ENCODE assay signal across 31 cellular contexts in the genomic region with DNA sequence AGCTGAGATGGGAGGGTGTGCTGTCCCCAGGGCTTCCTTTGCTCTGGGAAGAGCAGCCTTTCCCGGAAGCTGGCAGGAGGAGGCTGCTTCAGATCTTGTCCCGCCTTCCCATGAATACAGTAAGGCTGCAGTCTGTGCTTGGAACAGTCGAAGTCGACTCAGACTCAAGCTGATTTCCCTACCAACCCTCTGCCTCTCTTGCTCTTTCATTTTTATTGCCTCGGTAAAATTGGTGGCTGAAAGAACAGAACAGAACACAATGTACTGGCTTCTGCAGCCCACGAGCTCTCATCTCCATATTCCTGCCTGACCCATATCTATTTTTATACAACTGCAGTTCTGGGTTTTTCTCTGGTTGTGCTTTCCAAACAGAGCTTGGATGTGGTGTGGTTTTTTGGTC.
A peak's percentile ranks its signal among the peaks of the same experiment; 100 is the strongest.
DNase-seq lines count a peak whose midpoint lies in the region; ATAC-seq, FAIRE-seq and TF ChIP-seq lines count a peak whose summit lies in the region.
"Had no signal": no experiment of that assay in that cellular context is flagged by ENCODE, and none has a peak within 500 bp of the region (broad histone marks: within the 10 kb centered on the region; RNA-seq: fewer than 3 reads in every experiment).

No MANE protein-coding gene starts in this region.

- no peak for FAIRE-seq in HepG2 (lab: Jason Lieb, UNC)
- FAIRE-seq: GM12878, kidney, pancreas had no signal

- H3K36me3 ChIP-seq in liver (ENCODE audit: control insufficient read depth in 4 of 4, insufficient read depth in 3 of 4, low read depth in 1 of 4, low read length in 3 of 4) (no peaks in the 10 kb centered on the region), HepG2 (replicated peaks in 1 of 2; ENCODE audit: control insufficient read depth in 1 of 2, insufficient read depth in 2 of 2, low read length in 2 of 2) (no peaks in the 10 kb centered on the region), smooth muscle cell (ENCODE audit: low read depth) (no peaks in the 10 kb centered on the region), Caco-2 (ENCODE audit: control insufficient read depth, insufficient read depth, low read length) (no peaks in the 10 kb centered on the region), Peyer's patch (no peaks in the 10 kb centered on the region)
- H3K36me3 ChIP-seq: pancreas, thyroid gland had no signal

- no TSS peak for BruUV-seq in HepG2 (replicated peaks; lab: Mats Ljungman, UMichigan)
- no TSS peak for BruUV-seq in Caco-2 (replicated peaks; lab: Mats Ljungman, UMichigan)

- POLR2A ChIA-PET in HepG2 (lab: Yijun Ruan, JAX) (no interaction called here), Caco-2 (lab: Charles Lee) (no interaction called here)

- no peaks in the 10 kb centered on the region for H3K36me3 Mint-ChIP-seq in Caco-2 (ENCODE audit: insufficient read depth, unreplicated experiment)
- H3K36me3 Mint-ChIP-seq: CD8-positive, alpha-beta memory T cell; naive thymus-derived CD8-positive, alpha-beta T cell had no signal

- no peak overlapping the region for H3K4me3 ChIP-seq in liver (ENCODE audit: low read depth in 1 of 3, low read length in 3 of 3)
- H3K4me3 ChIP-seq in HepG2 (replicated peaks in 1 of 3; ENCODE audit: insufficient read depth in 1 of 3, low read depth in 2 of 3, low read length in 3 of 3): no peak overlapping the region
- H3K4me3 ChIP-seq in right cardiac atrium (ENCODE audit: low read length): no peak overlapping the region
- H3K4me3 ChIP-seq in smooth muscle cell: no peak overlapping the region
- H3K4me3 ChIP-seq in Caco-2 (ENCODE audit: low read depth, low read length): no peak overlapping the region
- H3K4me3 ChIP-seq in Peyer's patch: no peak overlapping the region
- H3K4me3 ChIP-seq: GM12878, GM23248, pancreas, thyroid gland had no signal

- H3K27ac Mint-ChIP-seq in Caco-2 (ENCODE audit: unreplicated experiment): no peak overlapping the region
- H3K27ac Mint-ChIP-seq: activated CD8-positive, alpha-beta T cell treated with anti-CD3 and anti-CD28 coated beads for 36 hours; CD8-positive, alpha-beta memory T cell; naive thymus-derived CD8-positive, alpha-beta T cell had no signal

- ATAC-seq in HepG2 (no peak), right cardiac atrium (peak; percentile 56 to 81), GM21786 (IDR thresholded peaks at IDR 0.05; ENCODE audit: unreplicated experiment) (no peak)
- ATAC-seq: activated CD8-positive, alpha-beta T cell treated with anti-CD3 and anti-CD28 coated beads for 36 hours; GM12878; naive thymus-derived CD8-positive, alpha-beta T cell had no signal

- 71% methylated on average over 6 of the region's 6 CpGs for WGBS in liver
- WGBS in HepG2 (ENCODE audit: low lambda C conversion rate): 0% methylated on average over 4 of the region's 6 CpGs
- WGBS in right cardiac atrium: 44% methylated on average over 6 of the region's 6 CpGs
- WGBS in smooth muscle cell (ENCODE audit: low lambda C conversion rate): 82% methylated on average over 6 of the region's 6 CpGs

- H3K79me2 ChIP-seq in HepG2 (ENCODE audit: insufficient read depth, low read length) (no peaks in the 10 kb centered on the region), smooth muscle cell (ENCODE audit: low read depth) (no peaks in the 10 kb centered on the region)

- H4K20me1 ChIP-seq in HepG2 (ENCODE audit: insufficient read depth, low read length) (no peaks in the 10 kb centered on the region), smooth muscle cell (ENCODE audit: low read depth) (no peaks in the 10 kb centered on the region)

- intact Hi-C loops in HepG2 (cut with micrococcal nuclease; ENCODE audit: unreplicated experiment) (no loop called here), right cardiac atrium (cut with DNase I) (no loop called here), Caco-2 (cut with micrococcal nuclease; ENCODE audit: unreplicated experiment) (no loop called here)

- no peaks in the 10 kb centered on the region for H3K4me1 Mint-ChIP-seq in Caco-2 (ENCODE audit: low read depth, unreplicated experiment)
- H3K4me1 Mint-ChIP-seq: CD8-positive, alpha-beta memory T cell; central memory CD8-positive, alpha-beta T cell; naive thymus-derived CD8-positive, alpha-beta T cell had no signal

- in situ Hi-C loops in HepG2 (cut with HindIII; ENCODE audit: extremely low pct_ligation_motif_present, low pct_unique_long_range_greater_than_20kb): no loop called here

- TF ChIP-seq CTCF in liver (IDR thresholded peaks at IDR 0.05; ENCODE audit: low read depth, low read length, missing input control) (no peak), HepG2 (CRISPR knock-in tag; IDR thresholded peaks at IDR 0.05) (no peak), smooth muscle cell (IDR thresholded peaks at IDR 0.05; ENCODE audit: borderline replicate concordance, insufficient read depth, poor library complexity, severe bottlenecking) (no peak), Caco-2 (IDR thresholded peaks at IDR 0.05; ENCODE audit: insufficient read depth in 1 of 2, low read depth in 1 of 2, low read length in 1 of 2, severe bottlenecking in 1 of 2, unreplicated experiment in 1 of 2) (no peak), Peyer's patch (IDR thresholded peaks at IDR 0.05) (no peak)

- peaks cover 23% of the 10 kb centered on the region for H3K27me3 Mint-ChIP-seq in Caco-2 (ENCODE audit: insufficient read depth, unreplicated experiment)

- CTCF ChIA-PET in HepG2 (lab: Yijun Ruan, JAX; ENCODE audit: low intra/inter-chr PET ratio, low total read pairs): no interaction called here
- CTCF ChIA-PET in Caco-2 (lab: Charles Lee): no interaction called here

- H3K4me1 ChIP-seq in liver (ENCODE audit: control insufficient read depth in 4 of 4, insufficient read depth in 4 of 4, low read length in 3 of 4) (peaks cover 0 to 9% (median 4%) of the 10 kb centered on the region in 4 donors), HepG2 (ENCODE audit: insufficient read depth, low read length) (no peaks in the 10 kb centered on the region), right cardiac atrium (ENCODE audit: control insufficient read depth, insufficient read depth, low read length) (peaks cover 8% of the 10 kb centered on the region), smooth muscle cell (ENCODE audit: low read depth) (no peaks in the 10 kb centered on the region), Caco-2 (no peaks in the 10 kb centered on the region), Peyer's patch (peaks cover 0 to 2% (median 0%) of the 10 kb centered on the region in 4 donors)
- H3K4me1 ChIP-seq: pancreas, thyroid gland had no signal

- no peaks in the 10 kb centered on the region for H3K27me3 ChIP-seq in liver (ENCODE audit: control insufficient read depth in 4 of 4, insufficient read depth in 4 of 4, low read length in 3 of 4)
- no peaks in the 10 kb centered on the region for H3K27me3 ChIP-seq in HepG2 (ENCODE audit: control insufficient read depth in 1 of 2, insufficient read depth in 2 of 2, low read length in 2 of 2)
- no peaks in the 10 kb centered on the region for H3K27me3 ChIP-seq in right cardiac atrium (ENCODE audit: control insufficient read depth, insufficient read depth)
- no peaks in the 10 kb centered on the region for H3K27me3 ChIP-seq in smooth muscle cell (ENCODE audit: low read depth)
- no peaks in the 10 kb centered on the region for H3K27me3 ChIP-seq in Caco-2 (replicated peaks; ENCODE audit: control insufficient read depth, insufficient read depth, low read length)
- H3K27me3 ChIP-seq in Peyer's patch: no peaks in the 10 kb centered on the region
- H3K27me3 ChIP-seq: pancreas, thyroid gland had no signal

- TF ChIP-seq RAD21 in liver (IDR thresholded peaks at IDR 0.05) (no peak), HepG2 (CRISPR knock-in tag; IDR thresholded peaks at IDR 0.05) (no peak)

- H3K27ac ChIP-seq in liver (ENCODE audit: low read depth in 1 of 2, low read length in 2 of 2): no peak overlapping the region
- H3K27ac ChIP-seq in HepG2 (ENCODE audit: extremely low read length, insufficient read depth, low read length): no peak overlapping the region
- H3K27ac ChIP-seq in right cardiac atrium (ENCODE audit: low read length): peak overlapping the region; percentile 62
- no peak overlapping the region for H3K27ac ChIP-seq in smooth muscle cell (ENCODE audit: low read depth)
- H3K27ac ChIP-seq in Peyer's patch: peak overlapping the region in 1 of 4 donors; percentile 41
- H3K27ac ChIP-seq: GM23248, KMS-11, pancreas, RWPE1, thyroid gland had no signal

- H3F3A ChIP-seq in smooth muscle cell (ENCODE audit: low read depth): no peaks in the 10 kb centered on the region

- H3K9me3 Mint-ChIP-seq in Caco-2 (ENCODE audit: unreplicated experiment): no peaks in the 10 kb centered on the region
- H3K9me3 Mint-ChIP-seq: activated CD8-positive, alpha-beta T cell treated with anti-CD3 and anti-CD28 coated beads for 36 hours; CD8-positive, alpha-beta memory T cell; central memory CD8-positive, alpha-beta T cell; naive thymus-derived CD8-positive, alpha-beta T cell had no signal

- H3K4me2 ChIP-seq in HepG2 (ENCODE audit: low read depth, low read length) (no peak overlapping the region), smooth muscle cell (peak overlapping the region; percentile 8)
- H3K4me2 ChIP-seq: KMS-11 had no signal

- H2AFZ ChIP-seq in HepG2 (ENCODE audit: low read length) (no peak overlapping the region), smooth muscle cell (ENCODE audit: low read depth) (no peak overlapping the region)
- H2AFZ ChIP-seq: GM23248 had no signal

- TF ChIP-seq EP300 in HepG2 (IDR thresholded peaks at IDR 0.05; ENCODE audit: low read depth in 2 of 2, low read length in 2 of 2): no peak
- TF ChIP-seq EP300 in HepG2 (CRISPR knock-in tag; IDR thresholded peaks at IDR 0.05; ENCODE audit: borderline replicate concordance): no peak

- DNase-seq in HepG2 (ENCODE audit: low spot score) (no peak), right cardiac atrium (no peak), smooth muscle cell (lab: John Stamatoyannopoulos, UW; ENCODE audit: unreplicated experiment) (no peak), EL (no peak), Caco-2 (no peak), Peyer's patch (no peak)
- DNase-seq: 8988T; activated CD8-positive, alpha-beta T cell treated with anti-CD3 and anti-CD28 coated beads for 36 hours; activated naive CD4-positive, alpha-beta T cell; CD8-positive, alpha-beta memory T cell; DMS53; effector CD8-positive, alpha-beta T cell; erythroblast; foreskin melanocyte; GM23248; kidney; mesendoderm; naive thymus-derived CD8-positive, alpha-beta T cell; NCI-H146; NCI-H2171 treated with DMSO at 0.1 percent for 48 hours; NCI-H526; pancreas; stimulated activated CD4-positive, alpha-beta T cell treated with anti-CD3 and anti-CD28 coated beads, Interleukin-1b, Interleukin-23, amount 100 ng/mL, for 48 hours; T1000; thyroid gland had no signal

- H3K9me3 ChIP-seq in liver (ENCODE audit: control insufficient read depth in 4 of 4, low read length in 3 of 4) (no peaks in the 10 kb centered on the region), HepG2 (ENCODE audit: low read length) (no peaks in the 10 kb centered on the region), right cardiac atrium (ENCODE audit: control insufficient read depth, low read length) (no peaks in the 10 kb centered on the region), smooth muscle cell (replicated peaks; ENCODE audit: low read depth) (no peaks in the 10 kb centered on the region), Caco-2 (no peaks in the 10 kb centered on the region), Peyer's patch (no peaks in the 10 kb centered on the region)
- H3K9me3 ChIP-seq: pancreas, thyroid gland had no signal

- TF ChIP-seq POLR2A in HepG2 (IDR thresholded peaks at IDR 0.05; ENCODE audit: insufficient read depth in 1 of 2, low read depth in 2 of 2, low read length in 2 of 2): no peak
- TF ChIP-seq POLR2A in Peyer's patch (IDR thresholded peaks at IDR 0.05): no peak

- no peak overlapping the region for H3K4me3 Mint-ChIP-seq in Caco-2 (ENCODE audit: unreplicated experiment)
- H3K4me3 Mint-ChIP-seq: activated CD8-positive, alpha-beta T cell treated with anti-CD3 and anti-CD28 coated beads for 36 hours; CD8-positive, alpha-beta memory T cell; central memory CD8-positive, alpha-beta T cell; naive thymus-derived CD8-positive, alpha-beta T cell had no signal

- no peak overlapping the region for H3K9ac ChIP-seq in liver (ENCODE audit: low read depth in 1 of 2, low read length in 2 of 2)
- H3K9ac ChIP-seq in HepG2 (ENCODE audit: insufficient read depth, low read depth, low read length): no peak overlapping the region
- no peak overlapping the region for H3K9ac ChIP-seq in smooth muscle cell (ENCODE audit: low read depth)
- H3K9ac ChIP-seq: GM23248, KMS-11 had no signal

Comparison
In these comparisons a context has a peak if more than half of its experiments do, and no peak if none do; other contexts are left out.
1. ATAC-seq: peak in right cardiac atrium (2 of 2); none in HepG2 (single experiment) and GM21786 (single experiment).